In the genomic region with DNA sequence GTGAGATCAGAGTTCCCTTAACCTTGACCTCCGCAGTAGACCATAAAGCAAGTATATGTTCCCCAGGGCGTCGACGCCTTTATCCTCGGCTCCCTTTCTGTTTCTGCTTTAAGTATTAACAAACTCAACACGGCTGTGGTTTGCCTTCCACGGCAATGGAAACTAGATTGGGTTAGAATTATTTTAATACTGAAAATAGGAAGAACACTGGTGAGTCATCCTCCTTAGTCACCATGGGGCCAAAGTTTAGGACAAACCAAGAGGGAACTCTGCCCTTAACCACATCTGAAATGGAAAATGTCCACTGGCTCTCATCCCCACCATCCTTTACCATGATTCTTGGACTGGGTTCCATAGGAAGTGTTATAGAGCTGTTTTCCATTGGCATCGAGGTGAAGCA, we compare ENCODE assay signal across 1 cellular context.
TF ChIP-seq lines count a peak whose summit lies in the region.

No MANE protein-coding gene starts in this region.

TF ChIP-seq in WTC11, 78 proteins besides CTCF, POLR2A, EP300 and RAD21 (continued from another document):
- TF ChIP-seq, protein P1, sequence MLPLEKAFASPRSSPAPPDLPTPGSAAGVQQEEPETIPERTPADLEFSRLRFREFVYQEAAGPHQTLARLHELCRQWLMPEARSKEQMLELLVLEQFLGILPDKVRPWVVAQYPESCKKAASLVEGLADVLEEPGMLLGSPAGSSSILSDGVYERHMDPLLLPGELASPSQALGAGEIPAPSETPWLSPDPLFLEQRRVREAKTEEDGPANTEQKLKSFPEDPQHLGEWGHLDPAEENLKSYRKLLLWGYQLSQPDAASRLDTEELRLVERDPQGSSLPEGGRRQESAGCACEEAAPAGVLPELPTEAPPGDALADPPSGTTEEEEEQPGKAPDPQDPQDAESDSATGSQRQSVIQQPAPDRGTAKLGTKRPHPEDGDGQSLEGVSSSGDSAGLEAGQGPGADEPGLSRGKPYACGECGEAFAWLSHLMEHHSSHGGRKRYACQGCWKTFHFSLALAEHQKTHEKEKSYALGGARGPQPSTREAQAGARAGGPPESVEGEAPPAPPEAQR (CRISPR knock-in tag; IDR thresholded peaks at IDR 0.05): no peak
- TF ChIP-seq, protein P2, sequence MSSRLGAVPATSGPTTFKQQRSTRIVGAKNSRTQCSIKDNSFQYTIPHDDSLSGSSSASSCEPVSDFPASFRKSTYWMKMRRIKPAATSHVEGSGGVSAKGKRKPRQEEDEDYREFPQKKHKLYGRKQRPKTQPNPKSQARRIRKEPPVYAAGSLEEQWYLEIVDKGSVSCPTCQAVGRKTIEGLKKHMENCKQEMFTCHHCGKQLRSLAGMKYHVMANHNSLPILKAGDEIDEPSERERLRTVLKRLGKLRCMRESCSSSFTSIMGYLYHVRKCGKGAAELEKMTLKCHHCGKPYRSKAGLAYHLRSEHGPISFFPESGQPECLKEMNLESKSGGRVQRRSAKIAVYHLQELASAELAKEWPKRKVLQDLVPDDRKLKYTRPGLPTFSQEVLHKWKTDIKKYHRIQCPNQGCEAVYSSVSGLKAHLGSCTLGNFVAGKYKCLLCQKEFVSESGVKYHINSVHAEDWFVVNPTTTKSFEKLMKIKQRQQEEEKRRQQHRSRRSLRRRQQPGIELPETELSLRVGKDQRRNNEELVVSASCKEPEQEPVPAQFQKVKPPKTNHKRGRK (CRISPR knock-in tag; IDR thresholded peaks at IDR 0.05; ENCODE audit: borderline replicate concordance): no peak
- TF ChIP-seq PREB (CRISPR knock-in tag; IDR thresholded peaks at IDR 0.05; ENCODE audit: borderline replicate concordance) (no peak), ZBTB21 (CRISPR knock-in tag; IDR thresholded peaks at IDR 0.05; ENCODE audit: borderline replicate concordance) (no peak), KAT7 (CRISPR knock-in tag; IDR thresholded peaks at IDR 0.05; ENCODE audit: borderline replicate concordance) (no peak), ATF2 (CRISPR knock-in tag; IDR thresholded peaks at IDR 0.05; ENCODE audit: borderline replicate concordance, low read depth) (no peak), SOX15 (CRISPR knock-in tag; IDR thresholded peaks at IDR 0.05) (no peak)
- TF ChIP-seq, protein P3, sequence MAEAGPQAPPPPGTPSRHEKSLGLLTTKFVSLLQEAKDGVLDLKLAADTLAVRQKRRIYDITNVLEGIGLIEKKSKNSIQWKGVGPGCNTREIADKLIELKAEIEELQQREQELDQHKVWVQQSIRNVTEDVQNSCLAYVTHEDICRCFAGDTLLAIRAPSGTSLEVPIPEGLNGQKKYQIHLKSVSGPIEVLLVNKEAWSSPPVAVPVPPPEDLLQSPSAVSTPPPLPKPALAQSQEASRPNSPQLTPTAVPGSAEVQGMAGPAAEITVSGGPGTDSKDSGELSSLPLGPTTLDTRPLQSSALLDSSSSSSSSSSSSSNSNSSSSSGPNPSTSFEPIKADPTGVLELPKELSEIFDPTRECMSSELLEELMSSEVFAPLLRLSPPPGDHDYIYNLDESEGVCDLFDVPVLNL (CRISPR knock-in tag; IDR thresholded peaks at IDR 0.05; ENCODE audit: borderline replicate concordance, low read depth): no peak
